9 cellular contexts compared by ENCODE assay signal in the genomic region with DNA sequence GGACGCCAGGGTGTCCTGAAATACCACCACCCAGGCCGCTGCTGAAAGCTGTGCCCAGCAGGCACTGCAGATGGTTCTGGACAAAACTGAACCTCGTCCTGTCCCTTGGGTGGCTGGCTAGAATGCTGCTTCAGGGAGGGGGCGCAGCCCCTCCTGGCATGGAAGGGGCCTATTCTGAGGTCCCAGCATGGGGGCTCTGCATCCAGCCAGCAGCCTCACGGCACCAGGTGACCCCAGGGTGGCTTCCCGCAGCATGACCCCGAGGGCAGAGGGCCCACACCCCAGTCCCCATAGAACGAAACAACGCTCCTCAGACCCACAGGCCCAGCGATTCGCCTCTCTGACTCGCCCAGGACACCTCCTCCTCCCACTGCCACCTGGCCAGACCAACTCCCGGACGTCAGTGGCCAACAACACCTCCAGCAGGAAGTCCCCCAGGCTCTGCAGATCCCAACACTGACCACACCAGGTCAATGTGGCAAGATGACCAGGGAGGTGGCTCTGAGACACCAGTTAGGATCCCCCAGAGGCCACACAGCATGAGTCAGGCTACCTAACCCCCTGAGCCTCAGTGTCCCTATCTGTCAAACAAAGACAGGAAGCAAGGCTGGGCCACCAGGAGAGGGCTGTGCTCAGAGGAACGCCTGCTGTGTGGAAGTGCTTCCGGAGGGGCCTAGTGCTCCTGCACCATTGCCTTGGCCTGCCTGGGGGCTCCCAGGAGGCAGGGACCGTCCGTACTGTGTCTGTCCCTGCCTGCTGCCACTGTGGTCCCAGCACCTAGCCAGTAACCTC. TPM values are rescaled to one million over a fixed set of nuclear protein-coding genes. Genes with fewer than 3 reads are reported as not detected.
A peak's percentile ranks its signal among the peaks of the same experiment; 100 is the strongest.
DNase-seq lines count a peak whose midpoint lies in the region; ATAC-seq and TF ChIP-seq lines count a peak whose summit lies in the region.
"Had no signal": no experiment of that assay in that cellular context is flagged by ENCODE, and none has a peak within 500 bp of the region (broad histone marks: within the 10 kb centered on the region; RNA-seq: fewer than 3 reads in every experiment).

No MANE protein-coding gene starts in this region.

- intact Hi-C loops in CD4-positive, alpha-beta memory T cell (cut with micrococcal nuclease), result loop anchor here (5.0 kb wide), 1 partner anchor 107 kb away; the partner anchor contains the start of gene AP3D1
- intact Hi-C loops in sigmoid colon (cut with DNase I), result no loop called here

- no peaks in the 10 kb centered on the region for H3K27me3 ChIP-seq in CD4-positive, alpha-beta memory T cell (ENCODE audit: insufficient read depth, low read length)
- H3K27me3 ChIP-seq in effector memory CD4-positive, alpha-beta T cell (replicated peaks; ENCODE audit: control insufficient read depth, insufficient read depth, low read length, poor library complexity, severe bottlenecking), result no peaks in the 10 kb centered on the region
- no peaks in the 10 kb centered on the region for H3K27me3 ChIP-seq in sigmoid colon

- CTCF ChIA-PET in CD4-positive, alpha-beta memory T cell (lab: Charles Lee; ENCODE audit: partially characterized antibody), result interaction anchor here (1.0 kb wide), 1 partner anchor 26 kb away, joined by 3 read pairs; no protein-coding TSS in a partner anchor

- TF ChIP-seq CTCF in sigmoid colon (IDR thresholded peaks at IDR 0.05), result no peak

- H3K4me3 Mint-ChIP-seq in CD4-positive, alpha-beta memory T cell, result peak overlapping the region in 2 of 8 donors; percentile 13 to 59
- peak overlapping the region; percentile 1 to 89 (median 70) for H3K4me3 Mint-ChIP-seq in IgD-negative memory B cell

- peaks cover 0 to 43% of the 10 kb centered on the region in 2 donors for H3K36me3 Mint-ChIP-seq in CD4-positive, alpha-beta memory T cell
- H3K36me3 Mint-ChIP-seq in IgD-negative memory B cell, result peaks cover 6% of the 10 kb centered on the region

- TF ChIP-seq POLR2A in sigmoid colon (IDR thresholded peaks at IDR 0.05), result no peak

- no peak overlapping the region for H3K4me3 ChIP-seq in CD4-positive, alpha-beta memory T cell (ENCODE audit: low read length in 2 of 2)
- no peak overlapping the region for H3K4me3 ChIP-seq in effector memory CD4-positive, alpha-beta T cell (ENCODE audit: insufficient read depth, low read depth, low read length, poor library complexity, severe bottlenecking)
- no peak overlapping the region for H3K4me3 ChIP-seq in sigmoid colon

- no peak for TF ChIP-seq EP300 in sigmoid colon (IDR thresholded peaks at IDR 0.05)

- H3K27me3 Mint-ChIP-seq in CD4-positive, alpha-beta memory T cell, result no peaks in the 10 kb centered on the region
- H3K27me3 Mint-ChIP-seq in IgD-negative memory B cell, result no peaks in the 10 kb centered on the region

- peak overlapping the region; percentile 22 to 97 (median 82) for H3K27ac Mint-ChIP-seq in CD4-positive, alpha-beta memory T cell
- peak overlapping the region; percentile 94 to 99 (median 94) for H3K27ac Mint-ChIP-seq in IgD-negative memory B cell

- H3K27ac ChIP-seq in CD4-positive, alpha-beta memory T cell (ENCODE audit: low read depth, low read length), result peak overlapping the region; percentile 54
- H3K27ac ChIP-seq in effector memory CD4-positive, alpha-beta T cell (ENCODE audit: insufficient read depth, low read length, poor library complexity, severe bottlenecking), result peak overlapping the region; percentile 66
- H3K27ac ChIP-seq in sigmoid colon, result peak overlapping the region; percentile 91 to 99 (median 96)

- H3K4me1 Mint-ChIP-seq in CD4-positive, alpha-beta memory T cell, result peaks cover 11 to 74% (median 42%) of the 10 kb centered on the region in 4 donors
- peaks cover 15 to 25% (median 20%) of the 10 kb centered on the region in 3 donors for H3K4me1 Mint-ChIP-seq in IgD-negative memory B cell

- POLR2A ChIA-PET in CD4-positive, alpha-beta memory T cell (lab: Charles Lee; ENCODE audit: partially characterized antibody), result interaction anchor here (0.7 to 4.7 kb wide), 6 partner anchors 12 to 229 kb away, joined by 3 to 34 read pairs (median 13); partner anchors contain the start of gene MOB3A

- peaks cover 0 to 6% (median 0%) of the 10 kb centered on the region in 8 donors for H3K9me3 Mint-ChIP-seq in CD4-positive, alpha-beta memory T cell
- no peaks in the 10 kb centered on the region for H3K9me3 Mint-ChIP-seq in IgD-negative memory B cell

- WGBS in sigmoid colon, 2 donors, result 88 to 90% methylated on average over 18 of the region's 18 CpGs

- H3K36me3 ChIP-seq in CD4-positive, alpha-beta memory T cell (ENCODE audit: insufficient read depth, low read length), result peaks cover 52% of the 10 kb centered on the region
- H3K36me3 ChIP-seq in effector memory CD4-positive, alpha-beta T cell (ENCODE audit: control insufficient read depth, insufficient read depth, low read length), result peaks cover 64% of the 10 kb centered on the region
- H3K36me3 ChIP-seq in sigmoid colon, result peaks cover 39 to 54% (median 45%) of the 10 kb centered on the region in 4 donors

- H3K4me1 ChIP-seq in CD4-positive, alpha-beta memory T cell (ENCODE audit: insufficient read depth, low read length), result peaks cover 89% of the 10 kb centered on the region
- H3K4me1 ChIP-seq in effector memory CD4-positive, alpha-beta T cell (ENCODE audit: control insufficient read depth, insufficient read depth, low read length, poor library complexity, severe bottlenecking), result peaks cover 82% of the 10 kb centered on the region
- H3K4me1 ChIP-seq in sigmoid colon, result peaks cover 2 to 94% (median 92%) of the 10 kb centered on the region in 4 donors

- no peak for ATAC-seq in GM18867 (IDR thresholded peaks at IDR 0.05; ENCODE audit: unreplicated experiment)

- DNase-seq in CD4-positive, alpha-beta memory T cell, result no peak
- no peak for DNase-seq in effector memory CD4-positive, alpha-beta T cell
- DNase-seq in sigmoid colon (no peak), NCI-H128 (lab: John Stamatoyannopoulos, UW; ENCODE audit: unreplicated experiment) (no peak), Ammon's horn (ENCODE audit: low spot score) (no peak), HK-2 (ENCODE audit: unreplicated experiment) (no peak)
- DNase-seq: activated CD8-positive, alpha-beta memory T cell treated with anti-CD3 and anti-CD28 coated beads, Interleukin-2, amount 50 U/mL, for 48 hours had no signal

- H3K9me3 ChIP-seq in CD4-positive, alpha-beta memory T cell (ENCODE audit: control insufficient read depth in 1 of 2, low read length in 2 of 2), result no peaks in the 10 kb centered on the region
- no peaks in the 10 kb centered on the region for H3K9me3 ChIP-seq in effector memory CD4-positive, alpha-beta T cell (ENCODE audit: control insufficient read depth, low read length)
- H3K9me3 ChIP-seq in sigmoid colon, result no peaks in the 10 kb centered on the region

RNA-seq across cellular contexts. Expression of gene MKNK2, which starts 6.1 kb away (rescaled TPM):
- 100 to 1,000 TPM; 194 to 195 TPM for total RNA-seq in CD4-positive, alpha-beta memory T cell
- 10 to 100 TPM; 24.1 to 63.9 TPM for polyA plus RNA-seq in CD4-positive, alpha-beta memory T cell
- polyA plus RNA-seq in IgD-negative memory B cell (83.9 TPM), sigmoid colon (100 to 1,000 TPM; 121 to 157 (median 129) TPM)
- 100 to 1,000 TPM in 3 of 4 donors, 10 to 100 TPM in 1; 83.1 to 124 (median 107) TPM for total RNA-seq in sigmoid colon

RNA-seq across cellular contexts. Expression of gene BTBD2, which starts 29.4 kb away (rescaled TPM):
- 10 to 100 TPM; 52.2 to 59.4 TPM for total RNA-seq in CD4-positive, alpha-beta memory T cell
- polyA plus RNA-seq in CD4-positive, alpha-beta memory T cell, result 1 to 10 TPM; 2.8 to 6.6 TPM
- polyA plus RNA-seq in IgD-negative memory B cell (8.2 TPM), sigmoid colon (10 to 100 TPM; 31.9 to 58.7 (median 46.2) TPM)
- 10 to 100 TPM; 43.8 to 82.8 (median 50.3) TPM for total RNA-seq in sigmoid colon

RNA-seq across cellular contexts. Expression of gene MOB3A, which starts 51.2 kb away (rescaled TPM):
- total RNA-seq in CD4-positive, alpha-beta memory T cell, result 100 to 1,000 TPM; 130 to 135 TPM
- polyA plus RNA-seq in CD4-positive, alpha-beta memory T cell, result 100 to 1,000 TPM in 1 of 2 donors, 10 to 100 TPM in 1; 29.6 to 114 TPM
- polyA plus RNA-seq in IgD-negative memory B cell (136 TPM), sigmoid colon (10 to 100 TPM; 14.4 to 36.1 (median 14.6) TPM)
- total RNA-seq in sigmoid colon, result 10 to 100 TPM; 25.7 to 65.4 (median 32.0) TPM

RNA-seq across cellular contexts. Expression of gene IZUMO4, which starts 51.8 kb away (rescaled TPM):
- total RNA-seq in CD4-positive, alpha-beta memory T cell, result 10 to 100 TPM; 18.6 to 22.1 TPM
- polyA plus RNA-seq in CD4-positive, alpha-beta memory T cell, result 1 to 10 TPM in 1 of 2 donors, under 1 TPM in 1; 0.84 to 1.2 TPM
- polyA plus RNA-seq in IgD-negative memory B cell (0.83 TPM), sigmoid colon (1 to 10 TPM; 2.4 to 8.5 (median 3.5) TPM)
- total RNA-seq in sigmoid colon, result 1 to 10 TPM; 2.3 to 6.0 (median 4.6) TPM
